Comparison of ENCODE assay signal across 7 cellular contexts in the genomic region with DNA sequence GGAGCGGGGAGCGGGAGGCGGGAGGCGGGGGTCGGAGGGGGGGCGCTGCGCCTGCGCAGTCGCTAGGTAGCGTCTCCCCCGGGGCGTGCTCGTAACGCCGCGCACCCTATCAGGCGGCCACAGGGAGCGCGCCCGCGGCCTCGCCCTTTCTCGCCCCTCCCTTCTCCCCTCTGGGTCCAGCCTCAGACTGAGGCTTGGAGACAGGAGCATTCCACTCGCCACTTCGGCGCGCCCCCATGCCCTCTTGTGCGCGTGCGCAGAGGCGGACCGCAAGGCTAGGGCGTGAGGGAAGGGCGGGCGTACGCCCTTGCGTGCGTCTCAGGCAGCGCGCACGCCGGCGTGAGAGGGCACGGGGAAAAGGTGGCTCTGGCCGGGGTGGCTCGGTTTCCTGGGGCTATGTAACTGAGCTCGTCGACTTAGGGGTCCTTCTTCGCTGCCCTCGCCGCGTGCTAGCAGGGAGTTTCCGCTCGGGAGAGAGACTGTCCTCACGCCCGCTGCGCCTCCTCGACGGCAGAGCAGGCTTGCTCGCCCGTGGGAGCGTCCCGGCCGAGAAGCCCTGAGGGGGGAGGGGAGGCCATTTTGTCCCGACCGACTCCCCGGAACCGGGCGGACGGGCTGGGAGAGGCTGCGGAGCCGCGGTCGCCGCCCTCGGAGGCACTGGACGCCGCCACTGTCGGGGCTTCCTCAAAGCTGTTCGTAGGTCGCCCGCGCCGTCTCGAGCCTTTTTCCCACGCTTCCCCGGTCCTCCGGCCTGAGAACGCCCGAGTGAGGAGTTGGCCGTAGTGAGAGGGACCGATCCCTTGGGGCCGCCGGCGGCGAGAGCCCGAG.
DNase-seq lines count a peak whose midpoint lies in the region; ATAC-seq, FAIRE-seq and TF ChIP-seq lines count a peak whose summit lies in the region.

A gene (plus strand): TSS at position 316 of the 828 bp plus-strand sequence. CDS start 525 bp downstream, outside the sequence.

- peak; percentile 93 for ATAC-seq in HG02981 (IDR thresholded peaks at IDR 0.05; ENCODE audit: unreplicated experiment)

- peak; percentile 95 for FAIRE-seq in GM18507 (lab: Jason Lieb, UNC)

- H3K4me3 ChIP-seq in astrocyte of the cerebellum (ENCODE audit: low read depth, low read length), result peak within 1 kb of the TSS; percentile 89

- TF ChIP-seq CTCF in astrocyte of the cerebellum (IDR thresholded peaks at IDR 0.05; ENCODE audit: low read depth, low read length, missing control alignments), result no peak

- peak; percentile 96 for DNase-seq in GM18507 (ENCODE audit: extremely low spot score, insufficient read length, low read depth)
- DNase-seq in NCI-H2029 treated with DMSO at 0.1 percent for 48 hours (lab: John Stamatoyannopoulos, UW), result peak; percentile 68
- peak; percentile 96 for DNase-seq in T-helper 9 cell
- peak; percentile 97 for DNase-seq in astrocyte of the cerebellum (ENCODE audit: low read depth)
- DNase-seq in hepatic stellate cell (ENCODE audit: low spot score), result peak; percentile 98
- peak; percentile 99 for DNase-seq in retina

- in situ Hi-C loops in astrocyte of the cerebellum (cut with HindIII; ENCODE audit: low sequenced_read_pairs), result no loop called here

Comparison
In these comparisons a context has a peak if more than half of its experiments do, and no peak if none do; other contexts are left out.
1. Peak in every context shown above with its lines: DNase-seq, ATAC-seq and H3K4me3 ChIP-seq.